Comparison of ENCODE assay signal across 17 cellular contexts in genomic region chr2:27958711-27959378, GRCh38.
DNase-seq lines count a peak whose midpoint lies in the region; ATAC-seq, FAIRE-seq and TF ChIP-seq lines count a peak whose summit lies in the region.
"Had no signal": no experiment of that assay in that cellular context is flagged by ENCODE, and none has a peak within 500 bp of the region (broad histone marks: within the 10 kb centered on the region; RNA-seq: fewer than 3 reads in every experiment).

No MANE protein-coding gene starts in this region.

- no peak overlapping the region for H2AFZ ChIP-seq in mesenchymal stem cell (ENCODE audit: low read depth, low read length)

- H3K9me3 ChIP-seq in A549 (peaks cover 4% of the 10 kb centered on the region; the same call in 1 of the 3 replicates), mesenchymal stem cell (ENCODE audit: control insufficient read depth, low read length) (no peaks in the 10 kb centered on the region)
- H3K9me3 ChIP-seq: colonic mucosa, gastrocnemius medialis, HAP-1, ovary had no signal

- 59% methylated on average over 2 of the region's 2 CpGs for WGBS in A549 (ENCODE audit: missing lambda C conversion rate)
- 65% methylated on average over 2 of the region's 2 CpGs for WGBS in mesenchymal stem cell
- WGBS in mesendoderm (ENCODE audit: extremely low coverage, insufficient coverage, low lambda C conversion rate) = no CpG with 5 or more reads among the region's 2 CpGs

- no peak for TF ChIP-seq EP300 in A549 (IDR thresholded peaks at IDR 0.05)

- TF ChIP-seq CTCF in A549 (IDR thresholded peaks at IDR 0.05) = no peak

- H3K4me2 ChIP-seq in A549 (peak overlapping the region; percentile 80), mesenchymal stem cell (ENCODE audit: low read length, poor library complexity, severe bottlenecking) (no peak overlapping the region), mesendoderm (ENCODE audit: low read length) (no peak overlapping the region)

- H3K4me1 Mint-ChIP-seq in activated T-helper 17 cell treated with anti-CD3 and anti-CD28 coated beads, Interleukin-2, amount 50 U/mL, for 72 hours = peaks cover 76% of the 10 kb centered on the region

- peaks cover 5% of the 10 kb centered on the region for H3K36me3 Mint-ChIP-seq in activated T-helper 17 cell treated with anti-CD3 and anti-CD28 coated beads, Interleukin-2, amount 50 U/mL, for 72 hours (ENCODE audit: low read depth)

- H3K4me3 ChIP-seq in A549 = no peak overlapping the region
- H3K4me3 ChIP-seq in mesenchymal stem cell (ENCODE audit: insufficient read depth in 1 of 2, low read depth in 1 of 2, low read length in 2 of 2) = no peak overlapping the region
- H3K4me3 ChIP-seq in mesendoderm (ENCODE audit: low read length) = no peak overlapping the region
- H3K4me3 ChIP-seq: colonic mucosa, gastrocnemius medialis, HAP-1, ovary had no signal

- no peak overlapping the region for H4K91ac ChIP-seq in mesenchymal stem cell (ENCODE audit: low read length)

- ATAC-seq in A549 = no peak
- peak; percentile 13 for ATAC-seq in activated T-helper 17 cell treated with anti-CD3 and anti-CD28 coated beads, Interleukin-2, amount 50 U/mL, for 72 hours (replicated peaks)
- no peak for ATAC-seq in GM21515 (IDR thresholded peaks at IDR 0.05; ENCODE audit: unreplicated experiment)
- ATAC-seq: gastrocnemius medialis, Right ventricle myocardium inferior had no signal

- no peaks in the 10 kb centered on the region for H3K9me3 Mint-ChIP-seq in activated T-helper 17 cell treated with anti-CD3 and anti-CD28 coated beads, Interleukin-2, amount 50 U/mL, for 72 hours

- H3K4ac ChIP-seq in mesenchymal stem cell (ENCODE audit: low read depth in 1 of 2, low read length in 2 of 2) = peak overlapping the region in 1 of 2 experiments; percentile 83
- no peak overlapping the region for H3K4ac ChIP-seq in mesendoderm (ENCODE audit: low read depth, low read length)

- no peak overlapping the region for H3K56ac ChIP-seq in mesendoderm (ENCODE audit: low read length)

- peak overlapping the region; percentile 88 for H2AK5ac ChIP-seq in mesenchymal stem cell (ENCODE audit: low read length, severe bottlenecking)
- H2AK5ac ChIP-seq in mesendoderm (ENCODE audit: low read length) = no peak overlapping the region

- H3K27ac ChIP-seq in A549 (peak overlapping the region; percentile 80 to 93), mesenchymal stem cell (ENCODE audit: low read length, poor library complexity, severe bottlenecking) (no peak overlapping the region), mesendoderm (ENCODE audit: low read depth, low read length) (no peak overlapping the region)
- H3K27ac ChIP-seq: colonic mucosa had no signal

- no peak for TF ChIP-seq RAD21 in A549 (conservative IDR thresholded peaks at IDR 0.05 in 1 of 2, IDR thresholded peaks at IDR 0.05 in 1 of 2)

- H3K23ac ChIP-seq in mesenchymal stem cell (ENCODE audit: low read length in 2 of 2) (no peak overlapping the region), mesendoderm (ENCODE audit: low read length) (no peak overlapping the region)

- no peak overlapping the region for H4K5ac ChIP-seq in mesendoderm (ENCODE audit: low read length)

- H2BK15ac ChIP-seq in mesenchymal stem cell (ENCODE audit: low read depth, poor library complexity, severe bottlenecking) (no peak overlapping the region), mesendoderm (replicated peaks; ENCODE audit: low read depth) (no peak overlapping the region)

- H3K4me3 Mint-ChIP-seq in activated T-helper 17 cell treated with anti-CD3 and anti-CD28 coated beads, Interleukin-2, amount 50 U/mL, for 72 hours = peak overlapping the region; percentile 64
- H3K4me3 Mint-ChIP-seq: activated B cell treated with CpG ODN at 0.5 μM for 24 hours had no signal

- no peak overlapping the region for H3K14ac ChIP-seq in mesenchymal stem cell (ENCODE audit: low read length in 2 of 2)

- H3K27me3 ChIP-seq in mesenchymal stem cell (ENCODE audit: control insufficient read depth in 1 of 2, insufficient read depth in 1 of 2, low read length in 2 of 2) (no peaks in the 10 kb centered on the region), mesendoderm (ENCODE audit: insufficient read depth, low read length, poor library complexity) (no peaks in the 10 kb centered on the region)
- H3K27me3 ChIP-seq: colonic mucosa, gastrocnemius medialis, ovary had no signal

- POLR2A ChIA-PET in A549 (lab: Yijun Ruan, JAX) = no interaction called here

- H4K8ac ChIP-seq in mesenchymal stem cell (ENCODE audit: low read length) = no peak overlapping the region
- no peak overlapping the region for H4K8ac ChIP-seq in mesendoderm (ENCODE audit: low read depth, low read length)

- H2BK120ac ChIP-seq in mesenchymal stem cell (ENCODE audit: low read depth, low read length) (no peak overlapping the region), mesendoderm (ENCODE audit: low read depth, low read length) (no peak overlapping the region)

- H3K4me1 ChIP-seq in A549 (peaks cover 87% of the 10 kb centered on the region), mesenchymal stem cell (ENCODE audit: control insufficient read depth, insufficient read depth, low read depth, low read length) (peaks cover 4% of the 10 kb centered on the region), mesendoderm (ENCODE audit: control insufficient read depth, low read depth, low read length) (no peaks in the 10 kb centered on the region)
- H3K4me1 ChIP-seq: HAP-1 had no signal

- H3K27me3 Mint-ChIP-seq in activated T-helper 17 cell treated with anti-CD3 and anti-CD28 coated beads, Interleukin-2, amount 50 U/mL, for 72 hours = no peaks in the 10 kb centered on the region
- H3K27me3 Mint-ChIP-seq: activated B cell treated with CpG ODN at 0.5 μM for 24 hours had no signal

- H3K18ac ChIP-seq in mesenchymal stem cell (ENCODE audit: low read depth in 1 of 2, low read length in 2 of 2) (no peak overlapping the region), mesendoderm (ENCODE audit: low read length) (no peak overlapping the region)

- peak overlapping the region; percentile 71 for H2BK12ac ChIP-seq in mesenchymal stem cell (ENCODE audit: low read length in 2 of 2)

- no peaks in the 10 kb centered on the region for H3K79me2 ChIP-seq in mesendoderm (ENCODE audit: control insufficient read depth, insufficient read depth, low read length)

- H2BK5ac ChIP-seq in mesenchymal stem cell (ENCODE audit: low read depth, low read length, poor library complexity, severe bottlenecking) (peak overlapping the region; percentile 53), mesendoderm (ENCODE audit: low read length) (no peak overlapping the region)

- H3K36me3 ChIP-seq in mesenchymal stem cell (ENCODE audit: control insufficient read depth in 1 of 2, insufficient read depth in 2 of 2, low read depth in 1 of 2, low read length in 2 of 2) (no peaks in the 10 kb centered on the region), mesendoderm (ENCODE audit: control insufficient read depth, insufficient read depth, low read length) (no peaks in the 10 kb centered on the region)
- H3K36me3 ChIP-seq: colonic mucosa, gastrocnemius medialis, HAP-1, ovary had no signal

- FAIRE-seq in A549 (lab: Jason Lieb, UNC) = peak; percentile 49
- no peak for FAIRE-seq in GM19239 (lab: Jason Lieb, UNC)

- peak overlapping the region; percentile 70 for H3K27ac Mint-ChIP-seq in activated T-helper 17 cell treated with anti-CD3 and anti-CD28 coated beads, Interleukin-2, amount 50 U/mL, for 72 hours
- H3K27ac Mint-ChIP-seq: activated B cell treated with CpG ODN at 0.5 μM for 24 hours had no signal

- H3K9ac ChIP-seq in mesenchymal stem cell (ENCODE audit: low read length) (peak overlapping the region; percentile 91), mesendoderm (ENCODE audit: low read length) (no peak overlapping the region)

- no peak for DNase-seq in A549 (ENCODE audit: low read depth in 1 of 2, low spot score in 1 of 2)
- peak; percentile 38 for DNase-seq in HT1080 (ENCODE audit: low read depth)
- DNase-seq in mesenchymal stem cell = peak; percentile 42
- DNase-seq in mesendoderm = no peak
- DNase-seq in GM19239 (ENCODE audit: insufficient read length, low spot score) = no peak
- DNase-seq in effector CD4-positive, alpha-beta T cell = no peak
- DNase-seq: activated B cell treated with CpG ODN at 0.5 μM for 24 hours, activated gamma-delta T cell, DMS53, NCI-H526 treated with DMSO at 0.1 percent for 48 hours had no signal

- TF ChIP-seq POLR2A in A549 (IDR thresholded peaks at IDR 0.05; ENCODE audit: low read length) = no peak

- H3K79me1 ChIP-seq in mesenchymal stem cell (replicated peaks; ENCODE audit: low read length, poor library complexity, severe bottlenecking) (peaks cover 14% of the 10 kb centered on the region), mesendoderm (ENCODE audit: low read length) (no peaks in the 10 kb centered on the region)

- CTCF ChIA-PET in A549 (lab: Yijun Ruan, JAX) = no interaction called here

TF ChIP-seq in A549, 52 proteins besides CTCF, POLR2A, EP300 and RAD21:
- TF ChIP-seq SREBF2 (IDR thresholded peaks at IDR 0.05) (no peak), CEBPB (IDR thresholded peaks at IDR 0.05) (no peak), ZSCAN20 (CRISPR knock-in tag; IDR thresholded peaks at IDR 0.05) (no peak), CBX8 (IDR thresholded peaks at IDR 0.05) (no peak), TP53 (CRISPR knock-in tag; IDR thresholded peaks at IDR 0.05) (no peak)

Comparison
In these comparisons a context has a peak if more than half of its experiments do, and no peak if none do; other contexts are left out.
1. DNase-seq: peak in HT1080 (single experiment) and mesenchymal stem cell (single experiment); none in A549 (0 of 2), mesendoderm (single experiment), GM19239 (single experiment) and effector CD4-positive, alpha-beta T cell (single experiment).
2. H3K27ac ChIP-seq: peak in A549 (2 of 2); none in mesenchymal stem cell (single experiment) and mesendoderm (single experiment).